Comparison of ENCODE assay signal across 13 cellular contexts in genomic region chr1:220135755-220136154, GRCh38.
"Had no signal": no experiment of that assay in that cellular context is flagged by ENCODE, and none has a peak within 500 bp of the region (broad histone marks: within the 10 kb centered on the region; RNA-seq: fewer than 3 reads in every experiment).

No MANE protein-coding gene starts in this region.

- ATAC-seq: left lung had no signal

- H3K4me1 ChIP-seq: esophagus muscularis mucosa, suprapubic skin had no signal

- H3K4me2 ChIP-seq: hepatocyte had no signal

- DNase-seq: activated naive CD4-positive, alpha-beta T cell treated with anti-CD3 and anti-CD28 coated beads, Interleukin-2, amount 50 U/mL, for 16 hours; amniotic stem cell; left lung; mammary epithelial cell; naive B cell; ovary; stimulated activated naive CD4-positive, alpha-beta T cell; T1000; trophoblast cell had no signal

- FAIRE-seq: keratinocyte had no signal

- H3K27me3 Mint-ChIP-seq: naive B cell had no signal

- H3K4me3 Mint-ChIP-seq: naive B cell had no signal

- H3K9me3 Mint-ChIP-seq: naive B cell had no signal

- H3K36me3 ChIP-seq: ovary had no signal

- H3K27me3 ChIP-seq: esophagus muscularis mucosa, hepatocyte, left lung, ovary, suprapubic skin had no signal

- H3K9me3 ChIP-seq: esophagus muscularis mucosa, left lung, ovary, suprapubic skin had no signal

- H3K4me3 ChIP-seq: esophagus muscularis mucosa, hepatocyte, left lung, ovary, suprapubic skin had no signal

- H3K27ac ChIP-seq: esophagus muscularis mucosa, hepatocyte, left lung, ovary, suprapubic skin had no signal

- H3K79me2 ChIP-seq: hepatocyte had no signal

- H2AFZ ChIP-seq: hepatocyte had no signal
